In genomic region chr3:108215876-108216275, GRCh38 we compare ENCODE assay signal across 18 cellular contexts. TPM values are rescaled to one million over a fixed set of nuclear protein-coding genes. Genes with fewer than 3 reads are reported as not detected.
A peak's percentile ranks its signal among the peaks of the same experiment; 100 is the strongest.
DNase-seq lines count a peak whose midpoint lies in the region; ATAC-seq and TF ChIP-seq lines count a peak whose summit lies in the region.
"Had no signal": no experiment of that assay in that cellular context is flagged by ENCODE, and none has a peak within 500 bp of the region (broad histone marks: within the 10 kb centered on the region; RNA-seq: fewer than 3 reads in every experiment).

No MANE protein-coding gene starts in this region.

- H3K4me1 Mint-ChIP-seq in activated naive CD8-positive, alpha-beta T cell treated with anti-CD3 and anti-CD28 coated beads, Interleukin-2, amount 10 ng/mL, durations not matched to agents 7 days and 5 days = peaks cover 24% of the 10 kb centered on the region
- peaks cover 19% of the 10 kb centered on the region for H3K4me1 Mint-ChIP-seq in memory B cell
- peaks cover 21% of the 10 kb centered on the region for H3K4me1 Mint-ChIP-seq in activated T-helper 2 cell treated with anti-CD3 and anti-CD28 coated beads, Interferon-gamma antibody, Interleukin-2, Interleukin-4, amounts not matched to agents 10 μg/mL and 5 μg/mL and 100 μg/mL, durations not matched to agents 14 hours and 24 hours and 36 hours (ENCODE audit: low read depth)

- DNase-seq in NOMO-1 treated with DMSO at 0.1 percent for 48 hours (lab: John Stamatoyannopoulos, UW; ENCODE audit: unreplicated experiment) (peak; percentile 15), NOMO-1 treated with dmso at 0.1 percent for 144 hours (lab: John Stamatoyannopoulos, UW; ENCODE audit: unreplicated experiment) (no peak), EL (peak; percentile 9), memory B cell (ENCODE audit: low spot score in 2 of 2) (no peak), erythroblast (lab: John Stamatoyannopoulos, UW) (no peak), NCI-H2227 (lab: John Stamatoyannopoulos, UW; ENCODE audit: unreplicated experiment) (no peak)
- no peak for DNase-seq in activated naive CD8-positive, alpha-beta T cell treated with anti-CD3 and anti-CD28 coated beads, Interleukin-2, amount 10 ng/mL, durations not matched to agents 7 days and 5 days
- no peak for DNase-seq in activated T-helper 2 cell treated with anti-CD3 and anti-CD28 coated beads, Interferon-gamma antibody, Interleukin-2, Interleukin-4, amounts not matched to agents 10 μg/mL and 5 μg/mL and 100 μg/mL, durations not matched to agents 14 hours and 24 hours and 36 hours (ENCODE audit: low spot score)
- DNase-seq: 8988T, hippocampal formation, NCI-H1436, NCI-H2171, PC-9, T1000, tibial artery had no signal

- peak overlapping the region; percentile 34 for H3K27ac Mint-ChIP-seq in activated naive CD8-positive, alpha-beta T cell treated with anti-CD3 and anti-CD28 coated beads, Interleukin-2, amount 10 ng/mL, durations not matched to agents 7 days and 5 days
- H3K27ac Mint-ChIP-seq in memory B cell = peak overlapping the region; percentile 9
- H3K27ac Mint-ChIP-seq in activated T-helper 2 cell treated with anti-CD3 and anti-CD28 coated beads, Interferon-gamma antibody, Interleukin-2, Interleukin-4, amounts not matched to agents 10 μg/mL and 5 μg/mL and 100 μg/mL, durations not matched to agents 14 hours and 24 hours and 36 hours = no peak overlapping the region
- H3K27ac Mint-ChIP-seq: activated naive CD4-positive, alpha-beta T cell treated with anti-CD3 and anti-CD28 coated beads, Interleukin-2, amount 50 U/mL, for 72 hours; mesothelial cell of epicardium; stimulated activated effector memory CD8-positive, alpha-beta T cell treated with anti-CD3 and anti-CD28 coated beads, Interleukin-12 subunit alpha, Interleukin-12 subunit beta, amount 100 ng/mL, for 72 hours had no signal

- POLR2A ChIA-PET in activated naive CD8-positive, alpha-beta T cell treated with anti-CD3 and anti-CD28 coated beads, Interleukin-2, amount 10 ng/mL, durations not matched to agents 7 days and 5 days (lab: Charles Lee) = no interaction called here

- H3K9me3 Mint-ChIP-seq in activated naive CD8-positive, alpha-beta T cell treated with anti-CD3 and anti-CD28 coated beads, Interleukin-2, amount 10 ng/mL, durations not matched to agents 7 days and 5 days = no peaks in the 10 kb centered on the region
- peaks cover 1% of the 10 kb centered on the region for H3K9me3 Mint-ChIP-seq in memory B cell
- no peaks in the 10 kb centered on the region for H3K9me3 Mint-ChIP-seq in activated T-helper 2 cell treated with anti-CD3 and anti-CD28 coated beads, Interferon-gamma antibody, Interleukin-2, Interleukin-4, amounts not matched to agents 10 μg/mL and 5 μg/mL and 100 μg/mL, durations not matched to agents 14 hours and 24 hours and 36 hours
- H3K9me3 Mint-ChIP-seq: activated naive CD4-positive, alpha-beta T cell treated with anti-CD3 and anti-CD28 coated beads, Interleukin-2, amount 50 U/mL, for 72 hours; mesothelial cell of epicardium had no signal

- peaks cover 30% of the 10 kb centered on the region for H3K36me3 Mint-ChIP-seq in activated naive CD8-positive, alpha-beta T cell treated with anti-CD3 and anti-CD28 coated beads, Interleukin-2, amount 10 ng/mL, durations not matched to agents 7 days and 5 days
- peaks cover 23% of the 10 kb centered on the region for H3K36me3 Mint-ChIP-seq in memory B cell
- H3K36me3 Mint-ChIP-seq in activated T-helper 2 cell treated with anti-CD3 and anti-CD28 coated beads, Interferon-gamma antibody, Interleukin-2, Interleukin-4, amounts not matched to agents 10 μg/mL and 5 μg/mL and 100 μg/mL, durations not matched to agents 14 hours and 24 hours and 36 hours (ENCODE audit: low read depth) = peaks cover 30% of the 10 kb centered on the region

- intact Hi-C loops in activated T-helper 2 cell treated with anti-CD3 and anti-CD28 coated beads, Interferon-gamma antibody, Interleukin-2, Interleukin-4, amounts not matched to agents 10 μg/mL and 5 μg/mL and 100 μg/mL, durations not matched to agents 14 hours and 24 hours and 36 hours (cut with micrococcal nuclease) = no loop called here

- ATAC-seq in activated naive CD8-positive, alpha-beta T cell treated with anti-CD3 and anti-CD28 coated beads, Interleukin-2, amount 10 ng/mL, durations not matched to agents 7 days and 5 days (ENCODE audit: low read depth) = no peak
- ATAC-seq in memory B cell (ENCODE audit: low read depth) = no peak
- ATAC-seq: activated naive CD4-positive, alpha-beta T cell treated with anti-CD3 and anti-CD28 coated beads, Interleukin-2, amount 50 U/mL, for 72 hours; stimulated activated effector memory CD8-positive, alpha-beta T cell treated with anti-CD3 and anti-CD28 coated beads, Interleukin-12 subunit alpha, Interleukin-12 subunit beta, amount 100 ng/mL, for 72 hours had no signal

- H3K4me3 Mint-ChIP-seq in activated naive CD8-positive, alpha-beta T cell treated with anti-CD3 and anti-CD28 coated beads, Interleukin-2, amount 10 ng/mL, durations not matched to agents 7 days and 5 days = peak overlapping the region; percentile 62
- H3K4me3 Mint-ChIP-seq in memory B cell = peak overlapping the region; percentile 80
- no peak overlapping the region for H3K4me3 Mint-ChIP-seq in activated T-helper 2 cell treated with anti-CD3 and anti-CD28 coated beads, Interferon-gamma antibody, Interleukin-2, Interleukin-4, amounts not matched to agents 10 μg/mL and 5 μg/mL and 100 μg/mL, durations not matched to agents 14 hours and 24 hours and 36 hours (ENCODE audit: low read depth)
- H3K4me3 Mint-ChIP-seq: mesothelial cell of epicardium; stimulated activated effector memory CD8-positive, alpha-beta T cell treated with anti-CD3 and anti-CD28 coated beads, Interleukin-12 subunit alpha, Interleukin-12 subunit beta, amount 100 ng/mL, for 72 hours had no signal

- TF ChIP-seq POLR2A in erythroblast (IDR thresholded peaks at IDR 0.05; ENCODE audit: low read length) = no peak

- H3K27me3 Mint-ChIP-seq in activated naive CD8-positive, alpha-beta T cell treated with anti-CD3 and anti-CD28 coated beads, Interleukin-2, amount 10 ng/mL, durations not matched to agents 7 days and 5 days = no peaks in the 10 kb centered on the region
- no peaks in the 10 kb centered on the region for H3K27me3 Mint-ChIP-seq in memory B cell
- no peaks in the 10 kb centered on the region for H3K27me3 Mint-ChIP-seq in activated T-helper 2 cell treated with anti-CD3 and anti-CD28 coated beads, Interferon-gamma antibody, Interleukin-2, Interleukin-4, amounts not matched to agents 10 μg/mL and 5 μg/mL and 100 μg/mL, durations not matched to agents 14 hours and 24 hours and 36 hours (ENCODE audit: low read depth)

RNA-seq across cellular contexts. Expression of gene IFT57, which starts 6.3 kb away (rescaled TPM):
- total RNA-seq in activated naive CD8-positive, alpha-beta T cell treated with anti-CD3 and anti-CD28 coated beads, Interleukin-2, amount 10 ng/mL, durations not matched to agents 7 days and 5 days = 10 to 100 TPM; 22.0 to 26.9 TPM
- total RNA-seq in activated T-helper 2 cell treated with anti-CD3 and anti-CD28 coated beads, Interferon-gamma antibody, Interleukin-2, Interleukin-4, amounts not matched to agents 10 μg/mL and 5 μg/mL and 100 μg/mL, durations not matched to agents 14 hours and 24 hours and 36 hours = 21.6 and 22.0 TPM in 2 replicates

Comparison
In these comparisons a context has a peak if more than half of its experiments do, and no peak if none do; other contexts are left out.
1. DNase-seq: peak in NOMO-1 treated with DMSO at 0.1 percent for 48 hours (single experiment) and EL (single experiment); none in NOMO-1 treated with dmso at 0.1 percent for 144 hours (single experiment), activated naive CD8-positive, alpha-beta T cell treated with anti-CD3 and anti-CD28 coated beads, Interleukin-2, amount 10 ng/mL, durations not matched to agents 7 days and 5 days (single experiment), memory B cell (0 of 2), erythroblast (0 of 2), NCI-H2227 (single experiment) and activated T-helper 2 cell treated with anti-CD3 and anti-CD28 coated beads, Interferon-gamma antibody, Interleukin-2, Interleukin-4, amounts not matched to agents 10 μg/mL and 5 μg/mL and 100 μg/mL, durations not matched to agents 14 hours and 24 hours and 36 hours (single experiment).